ENCODE assay signal across 1 cellular context in genomic region chr13:23629566-23630272, GRCh38.
A peak's percentile ranks its signal among the peaks of the same experiment; 100 is the strongest.
TF ChIP-seq lines count a peak whose summit lies in the region.

No MANE protein-coding gene starts in this region.

TF ChIP-seq in HepG2, 621 proteins besides CTCF, POLR2A, EP300 and RAD21 (continued from another document and continues in another):
- TF ChIP-seq ATF4 (CRISPR knock-in tag; IDR thresholded peaks at IDR 0.05) (peak in 1 of 2 experiments; percentile 60; a peak in 1 of 4 replicates), ZNF547 (CRISPR knock-in tag; IDR thresholded peaks at IDR 0.05) (no peak), ZHX1 (CRISPR knock-in tag; IDR thresholded peaks at IDR 0.05; ENCODE audit: low read depth) (0 out of 2 replicates have a peak, but pooled peaks have one; percentile 30), RCOR2 (CRISPR knock-in tag; IDR thresholded peaks at IDR 0.05) (peak; percentile 93), GATAD2A (CRISPR knock-in tag; IDR thresholded peaks at IDR 0.05) (peak; percentile 94), ZBTB34 (CRISPR knock-in tag; IDR thresholded peaks at IDR 0.05) (peak; percentile 92), WIZ (CRISPR knock-in tag; IDR thresholded peaks at IDR 0.05) (no peak), ZNF720 (CRISPR knock-in tag; IDR thresholded peaks at IDR 0.05) (no peak), SETDB1 (CRISPR knock-in tag; IDR thresholded peaks at IDR 0.05; ENCODE audit: borderline replicate concordance) (no peak), ZNF614 (CRISPR knock-in tag; IDR thresholded peaks at IDR 0.05; ENCODE audit: borderline replicate concordance) (peak; percentile 56; the same call in 1 of the 2 replicates), SMARCC2 (IDR thresholded peaks at IDR 0.05) (no peak), ZBTB33 (CRISPR knock-in tag; IDR thresholded peaks at IDR 0.05) (peak; percentile 44; the same call in 1 of the 2 replicates), KAT8 (CRISPR knock-in tag; IDR thresholded peaks at IDR 0.05) (0 out of 2 replicates have a peak, but pooled peaks have one; percentile 32), KMT2A (CRISPR knock-in tag; IDR thresholded peaks at IDR 0.05) (peak; percentile 60; the same call in 1 of the 2 replicates), ARID5B (CRISPR knock-in tag; IDR thresholded peaks at IDR 0.05) (peak; percentile 96), YY1 (IDR thresholded peaks at IDR 0.05; ENCODE audit: insufficient read depth, insufficient replicate concordance, low read depth, low read length) (no peak), ZNF770 (CRISPR knock-in tag; IDR thresholded peaks at IDR 0.05) (peak; percentile 44; the same call in 1 of the 2 replicates), TERF1 (CRISPR knock-in tag; IDR thresholded peaks at IDR 0.05) (no peak), FOXA3 (CRISPR knock-in tag; IDR thresholded peaks at IDR 0.05) (peak; percentile 98), NCOA2 (CRISPR knock-in tag; IDR thresholded peaks at IDR 0.05) (peak; percentile 94), SKIL (CRISPR knock-in tag; IDR thresholded peaks at IDR 0.05; ENCODE audit: borderline replicate concordance) (peak; percentile 83; the same call in 1 of the 2 replicates), IKZF5 (CRISPR knock-in tag; IDR thresholded peaks at IDR 0.05) (peak; percentile 54; the same call in 1 of the 2 replicates), MTA3 (CRISPR knock-in tag; IDR thresholded peaks at IDR 0.05) (no peak), KDM6A (CRISPR knock-in tag; IDR thresholded peaks at IDR 0.05; ENCODE audit: low read depth) (peak; percentile 32; the same call in 1 of the 2 replicates), SMYD3 (CRISPR knock-in tag; IDR thresholded peaks at IDR 0.05) (no peak), RFXANK (CRISPR knock-in tag; IDR thresholded peaks at IDR 0.05) (peak; percentile 74; the same call in 1 of the 2 replicates), CEBPG (CRISPR knock-in tag; IDR thresholded peaks at IDR 0.05) (peak; percentile 89), ZMYM2 (CRISPR knock-in tag; IDR thresholded peaks at IDR 0.05) (0 out of 2 replicates have a peak, but pooled peaks have one; percentile 61), ASH2L (IDR thresholded peaks at IDR 0.05; ENCODE audit: insufficient read length, low read depth, low read length) (peak; percentile 30), ETV6 (CRISPR knock-in tag; conservative IDR thresholded peaks at IDR 0.05) (0 out of 2 replicates have a peak, but pooled peaks have one; percentile 4), ZNF788 (CRISPR knock-in tag; IDR thresholded peaks at IDR 0.05; ENCODE audit: borderline replicate concordance) (no peak; the same call in 1 of the 2 replicates), KDM2A (CRISPR knock-in tag; IDR thresholded peaks at IDR 0.05; ENCODE audit: borderline replicate concordance, low read depth) (peak; percentile 11; the same call in 1 of the 2 replicates), SIX4 (CRISPR knock-in tag; IDR thresholded peaks at IDR 0.05) (peak; percentile 94), MAFK (conservative IDR thresholded peaks at IDR 0.05 in 1 of 2, IDR thresholded peaks at IDR 0.05 in 1 of 2; ENCODE audit: low read length in 2 of 2) (peak; percentile 81 to 82), ZNF710 (CRISPR knock-in tag; IDR thresholded peaks at IDR 0.05; ENCODE audit: borderline replicate concordance) (peak; percentile 96), SKI (IDR thresholded peaks at IDR 0.05; ENCODE audit: partially characterized antibody) (peak; percentile 59)
